In the genomic region with DNA sequence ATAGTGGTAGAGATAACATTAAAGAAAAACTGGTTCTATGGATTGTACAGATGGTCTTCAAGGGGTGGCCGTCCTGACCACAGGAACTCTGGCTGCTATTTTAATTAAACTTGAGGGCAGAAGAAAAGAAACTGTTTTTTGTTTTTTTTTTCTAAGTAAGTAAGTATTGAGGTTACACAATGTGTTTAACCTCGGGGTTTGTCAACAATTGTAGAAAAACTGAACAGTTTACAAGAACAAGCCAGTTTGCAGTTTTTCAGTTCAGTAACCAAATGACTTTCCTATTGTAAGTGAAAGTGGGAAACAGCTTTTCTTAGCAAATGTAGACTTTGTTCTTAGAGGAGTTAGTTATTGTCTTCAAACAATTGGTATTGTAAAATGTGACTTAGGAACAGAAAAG, we compare ENCODE assay signal across 12 cellular contexts.
DNase-seq lines count a peak whose midpoint lies in the region; ATAC-seq and TF ChIP-seq lines count a peak whose summit lies in the region.
"Had no signal": no experiment of that assay in that cellular context is flagged by ENCODE, and none has a peak within 500 bp of the region (broad histone marks: within the 10 kb centered on the region; RNA-seq: fewer than 3 reads in every experiment).

No MANE protein-coding gene starts in this region.

- WGBS in sigmoid colon, 2 donors, result 12 to 19% methylated on average over 2 of the region's 2 CpGs

- H3K4me3 Mint-ChIP-seq in osteocyte (ENCODE audit: unreplicated experiment), result no peak overlapping the region
- H3K4me3 Mint-ChIP-seq: activated naive CD4-positive, alpha-beta T cell treated with anti-CD3 and anti-CD28 coated beads, Interleukin-2, amount 50 U/mL, for 24 hours had no signal

- H3K27me3 ChIP-seq in H7 (ENCODE audit: control insufficient read depth, insufficient read depth, low read length) (no peaks in the 10 kb centered on the region), sigmoid colon (no peaks in the 10 kb centered on the region)
- H3K27me3 ChIP-seq: Peyer's patch had no signal

- no peak for TF ChIP-seq POLR2A in sigmoid colon (IDR thresholded peaks at IDR 0.05)

- H3K9me3 Mint-ChIP-seq in osteocyte (ENCODE audit: unreplicated experiment), result no peaks in the 10 kb centered on the region
- H3K9me3 Mint-ChIP-seq: activated naive CD4-positive, alpha-beta T cell treated with anti-CD3 and anti-CD28 coated beads, Interleukin-2, amount 50 U/mL, for 24 hours had no signal

- H3K36me3 Mint-ChIP-seq in osteocyte (ENCODE audit: unreplicated experiment), result peaks cover 2% of the 10 kb centered on the region
- H3K36me3 Mint-ChIP-seq: activated naive CD4-positive, alpha-beta T cell treated with anti-CD3 and anti-CD28 coated beads, Interleukin-2, amount 50 U/mL, for 24 hours had no signal

- no peak for TF ChIP-seq CTCF in sigmoid colon (IDR thresholded peaks at IDR 0.05)
- no peak for TF ChIP-seq CTCF in osteocyte (IDR thresholded peaks at IDR 0.05)

- no peaks in the 10 kb centered on the region for H3K9me3 ChIP-seq in sigmoid colon
- H3K9me3 ChIP-seq: Peyer's patch had no signal

- H3K4me3 ChIP-seq in H7 (ENCODE audit: insufficient read depth, low read depth, low read length) (no peak overlapping the region), sigmoid colon (no peak overlapping the region)
- H3K4me3 ChIP-seq: Peyer's patch had no signal

- H3K4me1 Mint-ChIP-seq in osteocyte (ENCODE audit: unreplicated experiment), result peaks cover 45% of the 10 kb centered on the region

- intact Hi-C loops in sigmoid colon (cut with DNase I), result no loop called here

- H3K27me3 Mint-ChIP-seq in osteocyte (ENCODE audit: unreplicated experiment), result no peaks in the 10 kb centered on the region

- peak; percentile 74 for DNase-seq in iris pigment epithelial cell (ENCODE audit: low read depth)
- no peak for DNase-seq in AG08396 (ENCODE audit: low spot score)
- no peak for DNase-seq in H7
- no peak for DNase-seq in sigmoid colon
- no peak for DNase-seq in osteocyte (ENCODE audit: extremely low spot score, unreplicated experiment)
- DNase-seq: left ventricle myocardium superior, Peyer's patch had no signal

- peaks cover 0 to 29% (median 25%) of the 10 kb centered on the region in 4 donors for H3K4me1 ChIP-seq in sigmoid colon
- H3K4me1 ChIP-seq: Peyer's patch had no signal

- ATAC-seq in GM18498 (IDR thresholded peaks at IDR 0.05; ENCODE audit: unreplicated experiment) (peak; percentile 59), GM21529 (IDR thresholded peaks at IDR 0.05; ENCODE audit: unreplicated experiment) (peak; percentile 52), HG03521 (IDR thresholded peaks at IDR 0.05; ENCODE audit: unreplicated experiment) (peak; percentile 36)
- ATAC-seq: left ventricle myocardium superior, sciatic nerve had no signal

- no peaks in the 10 kb centered on the region for H3K36me3 ChIP-seq in H7 (replicated peaks; ENCODE audit: control insufficient read depth, insufficient read depth, low read length)
- no peaks in the 10 kb centered on the region for H3K36me3 ChIP-seq in sigmoid colon
- H3K36me3 ChIP-seq: Peyer's patch had no signal

- no peak for TF ChIP-seq EP300 in sigmoid colon (IDR thresholded peaks at IDR 0.05)

- H3K27ac ChIP-seq in sigmoid colon, result peak overlapping the region in 1 of 4 donors; percentile 29
- H3K27ac ChIP-seq: Peyer's patch had no signal

- H3K27ac Mint-ChIP-seq in osteocyte (ENCODE audit: unreplicated experiment), result no peak overlapping the region
- H3K27ac Mint-ChIP-seq: activated naive CD4-positive, alpha-beta T cell treated with anti-CD3 and anti-CD28 coated beads, Interleukin-2, amount 50 U/mL, for 24 hours had no signal
